In the genomic region with DNA sequence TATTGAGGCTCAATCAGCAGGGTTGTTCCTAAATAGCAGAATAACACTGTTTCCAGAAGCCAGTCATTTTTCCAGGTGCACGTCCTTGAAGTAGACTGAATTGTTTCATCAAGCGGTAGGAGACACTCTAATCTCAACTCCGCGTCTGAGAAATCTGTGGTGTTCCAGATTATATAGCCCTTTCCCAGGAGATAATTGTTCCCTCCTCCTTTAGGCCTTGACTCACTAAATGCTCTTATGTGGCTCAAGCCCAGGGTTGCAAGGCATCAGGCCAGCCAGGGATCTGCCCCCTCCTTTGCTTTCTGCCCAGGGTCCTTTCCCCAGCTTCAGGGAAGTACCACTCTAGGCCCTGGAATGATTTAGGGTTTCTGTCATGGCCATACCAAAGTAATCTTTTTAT, we compare ENCODE assay signal across 21 cellular contexts.
"Had no signal": no experiment of that assay in that cellular context is flagged by ENCODE, and none has a peak within 500 bp of the region (broad histone marks: within the 10 kb centered on the region; RNA-seq: fewer than 3 reads in every experiment).

No MANE protein-coding gene starts in this region.

- ATAC-seq: gastroesophageal sphincter; left lobe of liver; naive thymus-derived CD4-positive, alpha-beta T cell; psoas muscle; right lobe of liver; stimulated activated effector memory CD8-positive, alpha-beta T cell treated with anti-CD3 and anti-CD28 coated beads, Interleukin-12 subunit alpha, Interleukin-12 subunit beta, amount 100 ng/mL, for 72 hours; stimulated activated naive CD8-positive, alpha-beta T cell treated with anti-CD3 and anti-CD28 coated beads, Interleukin-15, Interleukin-2, amounts not matched to agents 100 U/mL and 50 U/mL, for 24 hours; upper lobe of right lung had no signal

- H3K4me3 ChIP-seq: esophagus squamous epithelium, gastroesophageal sphincter, psoas muscle, right lobe of liver, suprapubic skin, tibial artery, upper lobe of right lung, vagina had no signal

- H3K9me3 ChIP-seq: esophagus squamous epithelium, gastroesophageal sphincter, neutrophil, psoas muscle, right lobe of liver, suprapubic skin, tibial artery, upper lobe of right lung, vagina had no signal

- H3K27me3 ChIP-seq: esophagus squamous epithelium, gastroesophageal sphincter, neutrophil, right lobe of liver, suprapubic skin, tibial artery, upper lobe of right lung, vagina had no signal

- H3K27ac ChIP-seq: esophagus squamous epithelium, gastroesophageal sphincter, neutrophil, psoas muscle, right lobe of liver, suprapubic skin, tibial artery, upper lobe of right lung, vagina had no signal

- H3K36me3 ChIP-seq: esophagus squamous epithelium, gastroesophageal sphincter, neutrophil, right lobe of liver, suprapubic skin, tibial artery, upper lobe of right lung, vagina had no signal

- H3K4me1 ChIP-seq: psoas muscle, right lobe of liver, suprapubic skin, tibial artery, upper lobe of right lung, vagina had no signal

- DNase-seq: esophagus squamous epithelium; foreskin fibroblast; glutamatergic neuron; islet precursor cell; mammary epithelial cell; naive thymus-derived CD4-positive, alpha-beta T cell; nephron progenitor cell; psoas muscle; retina; right lobe of liver; stimulated activated CD4-positive, alpha-beta T cell treated with anti-CD3 and anti-CD28 coated beads, Interleukin-4, amount 100 ng/mL, for 1 hour; stimulated activated CD8-positive, alpha-beta memory T cell treated with anti-CD3 and anti-CD28 coated beads, Interleukin-4, amount 100 ng/mL, for 48 hours; stimulated activated naive CD8-positive, alpha-beta T cell treated with anti-CD3 and anti-CD28 coated beads, Interleukin-15, Interleukin-2, amounts not matched to agents 100 U/mL and 50 U/mL, for 24 hours; tibial artery; upper lobe of right lung had no signal
